ENCODE assay signal across 1 cellular context in genomic region chr13:30739646-30740642, GRCh38.
A peak's percentile ranks its signal among the peaks of the same experiment; 100 is the strongest.
TF ChIP-seq lines count a peak whose summit lies in the region.

No MANE protein-coding gene starts in this region.

TF ChIP-seq in GM12878, 131 proteins besides CTCF, POLR2A, EP300 and RAD21 (continued from another document and continues in another):
- TF ChIP-seq ZBTB33 (IDR thresholded peaks at IDR 0.05): no peak
- TF ChIP-seq FOXM1 (IDR thresholded peaks at IDR 0.05; ENCODE audit: low read depth, low read length): peak; percentile 45; the same call in 1 of the 2 replicates
- TF ChIP-seq TCF12 (IDR thresholded peaks at IDR 0.05; ENCODE audit: low read depth, low read length): peak; percentile 70
- no peak for TF ChIP-seq SP1 (IDR thresholded peaks at IDR 0.05; ENCODE audit: low read depth, low read length)
- TF ChIP-seq MEF2B (IDR thresholded peaks at IDR 0.05; ENCODE audit: partially characterized antibody, poor library complexity, severe bottlenecking): peak; percentile 52
- TF ChIP-seq GATAD2B (conservative IDR thresholded peaks at IDR 0.05; ENCODE audit: low read depth): 0 out of 2 replicates have a peak, but pooled peaks have one; percentile 48
- no peak for TF ChIP-seq SMAD5 (IDR thresholded peaks at IDR 0.05; ENCODE audit: low read depth)
- no peak for TF ChIP-seq TAF1 (IDR thresholded peaks at IDR 0.05; ENCODE audit: borderline replicate concordance, low read depth, low read length)
- TF ChIP-seq GABPA (IDR thresholded peaks at IDR 0.05; ENCODE audit: low read depth): 0 out of 2 replicates have a peak, but pooled peaks have one; percentile 42
- TF ChIP-seq PAX5 (IDR thresholded peaks at IDR 0.05; ENCODE audit: borderline replicate concordance, low read depth, low read length): peak; percentile 17; the same call in 1 of the 2 replicates
- no peak for TF ChIP-seq SIN3A (IDR thresholded peaks at IDR 0.05; ENCODE audit: low read depth, low read length)
- TF ChIP-seq NR2F1 (conservative IDR thresholded peaks at IDR 0.05): peak; percentile 55
- TF ChIP-seq MYB (IDR thresholded peaks at IDR 0.05; ENCODE audit: borderline replicate concordance, low read depth, low read length): no peak
- TF ChIP-seq ZBTB40 (IDR thresholded peaks at IDR 0.05; ENCODE audit: borderline replicate concordance): no peak
- peak; percentile 61; the same call in 1 of the 2 replicates for TF ChIP-seq TCF3 (IDR thresholded peaks at IDR 0.05; ENCODE audit: borderline replicate concordance, insufficient read depth, low read depth, low read length)
- TF ChIP-seq SMAD1 (IDR thresholded peaks at IDR 0.05; ENCODE audit: low read depth, partially characterized antibody): no peak
- no peak for TF ChIP-seq NFYA (IDR thresholded peaks at IDR 0.05; ENCODE audit: borderline replicate concordance, low read depth, low read length)
- peak; percentile 23 for TF ChIP-seq SKIL (IDR thresholded peaks at IDR 0.05; ENCODE audit: low read depth, poor library complexity, severe bottlenecking)
- peak; percentile 41 for TF ChIP-seq BCL3 (IDR thresholded peaks at IDR 0.05; ENCODE audit: borderline replicate concordance, insufficient read depth, low read depth, low read length, poor library complexity, severe bottlenecking)
- no peak for TF ChIP-seq ZBTB11 (CRISPR knock-in tag; IDR thresholded peaks at IDR 0.05)
- peak in 1 of 2 experiments; percentile 60; a peak in 1 of 3 replicates for TF ChIP-seq EGR1 (IDR thresholded peaks at IDR 0.05; ENCODE audit: borderline replicate concordance in 1 of 2, low read depth in 2 of 2, low read length in 2 of 2)
- TF ChIP-seq JUNB (IDR thresholded peaks at IDR 0.05): peak; percentile 95
- 0 out of 2 replicates have a peak, but pooled peaks have one; percentile 24 for TF ChIP-seq YY1 (IDR thresholded peaks at IDR 0.05; ENCODE audit: low read depth, low read length)
- peak; percentile 32 for TF ChIP-seq CUX1 (IDR thresholded peaks at IDR 0.05; ENCODE audit: insufficient replicate concordance, low read depth, low read length)
- TF ChIP-seq DPF2 (IDR thresholded peaks at IDR 0.05): peak; percentile 56; the same call in 1 of the 2 replicates
- TF ChIP-seq POU2F2 (IDR thresholded peaks at IDR 0.05; ENCODE audit: borderline replicate concordance, low read depth, low read length): no peak
- no peak; the same call in 1 of the 2 replicates for TF ChIP-seq BCL11A (IDR thresholded peaks at IDR 0.05; ENCODE audit: low read depth, low read length)
- no peak for TF ChIP-seq HDAC2 (IDR thresholded peaks at IDR 0.05)
- peak; percentile 37 for TF ChIP-seq EED (IDR thresholded peaks at IDR 0.05; ENCODE audit: low read depth)
- no peak for TF ChIP-seq ZBTB4 (CRISPR knock-in tag; IDR thresholded peaks at IDR 0.05)
- TF ChIP-seq ATF2 (IDR thresholded peaks at IDR 0.05; ENCODE audit: low read length): peak; percentile 91
